ENCODE assay signal across 7 cellular contexts in genomic region chr11:45285931-45286632, GRCh38. TPM values are rescaled to one million over a fixed set of nuclear protein-coding genes. Genes with fewer than 3 reads are reported as not detected.
A peak's percentile ranks its signal among the peaks of the same experiment; 100 is the strongest.
DNase-seq lines count a peak whose midpoint lies in the region; TF ChIP-seq lines count a peak whose summit lies in the region.

Gene SYT13, minus strand, starts transcription at chr11:45286341. Its CDS starts 134 bp downstream, at chr11:45286207.

- H3K36me3 ChIP-seq in adipocyte (ENCODE audit: control insufficient read depth, insufficient read depth, low read length, severe bottlenecking) (no peaks in the 10 kb centered on the region), stomach (no peaks in the 10 kb centered on the region)

- no peak within 1 kb of the TSS for H3K9ac ChIP-seq in adipocyte (ENCODE audit: low read length)

- H3K9me3 ChIP-seq in adipocyte (ENCODE audit: control insufficient read depth, low read length) (peaks cover 19% of the 10 kb centered on the region), iPS-18c (ENCODE audit: control insufficient read depth, insufficient read depth, low read length) (no peaks in the 10 kb centered on the region), stomach (peaks cover 0 to 15% (median 8%) of the 10 kb centered on the region in 4 donors)

- no peak for TF ChIP-seq CTCF in stomach (IDR thresholded peaks at IDR 0.05)

- 2 to 5% (median 3%) methylated on average over 24 to 50 of the region's 50 CpGs for WGBS in stomach, 5 donors

- intact Hi-C loops in stomach (cut with DNase I; ENCODE audit: low total_unique reads) = no loop called here

- H3K27me3 ChIP-seq in adipocyte (replicated peaks; ENCODE audit: control insufficient read depth, insufficient read depth, low read length) (peaks cover 62% of the 10 kb centered on the region), stomach (peaks cover 8 to 75% (median 30%) of the 10 kb centered on the region in 3 donors)

- TF ChIP-seq EP300 in stomach (IDR thresholded peaks at IDR 0.05) = no peak

- TF ChIP-seq POLR2A in stomach (IDR thresholded peaks at IDR 0.05) = no peak

- DNase-seq in NCI-H1092 treated with DMSO at 0.1 percent for 48 hours (lab: John Stamatoyannopoulos, UW) (peak; percentile 79), adipocyte (ENCODE audit: low read depth) (peak; percentile 6), stomach (peak; percentile 78), hepatic stellate cell (ENCODE audit: low spot score) (no peak), SIG-M5 (lab: John Stamatoyannopoulos, UW) (no peak)
- DNase-seq in stimulated activated CD4-positive, alpha-beta T cell treated with anti-CD3 and anti-CD28 coated beads, Interleukin-12 subunit alpha, Interleukin-12 subunit beta, amount 100 ng/mL, for 4 hours = no peak

- H3K27ac ChIP-seq in stomach = peak within 1 kb of the TSS in 4 of 5 donors; percentile 28 to 62 (median 46)

- H3K4me3 ChIP-seq in adipocyte (ENCODE audit: low read length) (no peak within 1 kb of the TSS), iPS-18c (ENCODE audit: insufficient read depth, low read depth, low read length) (peak within 1 kb of the TSS; percentile 74), stomach (peak within 1 kb of the TSS; percentile 34 to 45 (median 36))

- no peaks in the 10 kb centered on the region for H3K4me1 ChIP-seq in adipocyte (ENCODE audit: control insufficient read depth, insufficient read depth, low read length)
- H3K4me1 ChIP-seq in stomach = peaks cover 4 to 16% (median 10%) of the 10 kb centered on the region in 4 donors

RNA-seq across cellular contexts. Expression of gene SYT13, which starts in this region (rescaled TPM):
- total RNA-seq in stomach = 10 to 100 TPM in 2 of 5 donors, 1 to 10 TPM in 2, not detected in 1; 1.3 to 33.3 (median 11.0) TPM
- polyA plus RNA-seq in stomach = 1 to 10 TPM; 1.7 to 2.2 (median 2.1) TPM

Comparison
In these comparisons a context has a peak if more than half of its experiments do, and no peak if none do; other contexts are left out.
1. DNase-seq: peak in NCI-H1092 treated with DMSO at 0.1 percent for 48 hours (single experiment), adipocyte (single experiment) and stomach (single experiment); none in stimulated activated CD4-positive, alpha-beta T cell treated with anti-CD3 and anti-CD28 coated beads, Interleukin-12 subunit alpha, Interleukin-12 subunit beta, amount 100 ng/mL, for 4 hours (single experiment), hepatic stellate cell (single experiment) and SIG-M5 (single experiment).